Comparison of ENCODE assay signal across 33 cellular contexts in genomic region chr22:35288116-35288515, GRCh38.
"Had no signal": no experiment of that assay in that cellular context is flagged by ENCODE, and none has a peak within 500 bp of the region (broad histone marks: within the 10 kb centered on the region; RNA-seq: fewer than 3 reads in every experiment).

No MANE protein-coding gene starts in this region.

- ATAC-seq: activated CD4-positive, CD25-positive, alpha-beta regulatory T cell treated with anti-CD3 and anti-CD28 coated beads, Interleukin-2, amount 50 U/mL, for 24 hours; activated CD8-positive, alpha-beta memory T cell treated with anti-CD3 and anti-CD28 coated beads, Interleukin-2, amount 10 ng/mL, durations not matched to agents 7 days and 5 days; effector memory CD8-positive, alpha-beta T cell; foreskin keratinocyte; gastrocnemius medialis; SK-N-SH treated with all-trans-retinoic acid at 6 μM for 48 hours; T-helper 17 cell had no signal

- H3K4me1 Mint-ChIP-seq: activated B cell treated with CpG ODN at 0.5 μM for 24 hours; central memory CD8-positive, alpha-beta T cell; T-helper 17 cell had no signal

- H3K27me3 Mint-ChIP-seq: activated B cell treated with CpG ODN at 0.5 μM for 24 hours; activated CD4-positive, alpha-beta memory T cell treated with anti-CD3 and anti-CD28 coated beads, Interleukin-2, amount 10 ng/mL, durations not matched to agents 7 days and 5 days; activated CD4-positive, alpha-beta T cell treated with anti-CD3 and anti-CD28 coated beads, Interleukin-2, amount 10 ng/mL, durations not matched to agents 24 days and 14 days; activated CD8-positive, alpha-beta memory T cell treated with anti-CD3 and anti-CD28 coated beads, Interleukin-2, amount 10 ng/mL, durations not matched to agents 7 days and 5 days; activated naive CD4-positive, alpha-beta T cell treated with anti-CD3 and anti-CD28 coated beads, Interleukin-2, amount 50 U/mL, for 24 hours; activated naive CD8-positive, alpha-beta T cell treated with anti-CD3 and anti-CD28 coated beads, Interleukin-2, amount 10 ng/mL, durations not matched to agents 7 days and 5 days; activated T-cell treated with anti-CD3 and anti-CD28 coated beads, Interleukin-2, amount 50 U/mL, for 24 hours; central memory CD8-positive, alpha-beta T cell; effector memory CD8-positive, alpha-beta T cell; T-helper 17 cell had no signal

- H3K9me3 Mint-ChIP-seq: activated B cell treated with CpG ODN at 0.5 μM for 24 hours; activated CD4-positive, alpha-beta memory T cell treated with anti-CD3 and anti-CD28 coated beads, Interleukin-2, amount 10 ng/mL, durations not matched to agents 7 days and 5 days; activated CD4-positive, alpha-beta T cell treated with anti-CD3 and anti-CD28 coated beads, Interleukin-2, amount 10 ng/mL, durations not matched to agents 24 days and 14 days; activated naive CD4-positive, alpha-beta T cell treated with anti-CD3 and anti-CD28 coated beads, Interleukin-2, amount 50 U/mL, for 24 hours; activated naive CD8-positive, alpha-beta T cell treated with anti-CD3 and anti-CD28 coated beads, Interleukin-2, amount 10 ng/mL, durations not matched to agents 7 days and 5 days; activated T-cell treated with anti-CD3 and anti-CD28 coated beads, Interleukin-2, amount 50 U/mL, for 24 hours; central memory CD8-positive, alpha-beta T cell; effector memory CD8-positive, alpha-beta T cell; T-helper 2 cell treated with Interferon-gamma antibody and Interleukin-4, amounts not matched to agents 5 μg/mL and 100 μg/mL, for 36 hours had no signal

- FAIRE-seq: astrocyte, bronchial epithelial cell, colon had no signal

- H3K4me3 Mint-ChIP-seq: activated B cell treated with CpG ODN at 0.5 μM for 24 hours; activated CD4-positive, alpha-beta memory T cell treated with anti-CD3 and anti-CD28 coated beads, Interleukin-2, amount 10 ng/mL, durations not matched to agents 7 days and 5 days; activated CD4-positive, alpha-beta T cell treated with anti-CD3 and anti-CD28 coated beads, Interleukin-2, amount 10 ng/mL, durations not matched to agents 24 days and 14 days; activated CD8-positive, alpha-beta memory T cell treated with anti-CD3 and anti-CD28 coated beads, Interleukin-2, amount 10 ng/mL, durations not matched to agents 7 days and 5 days; activated naive CD4-positive, alpha-beta T cell treated with anti-CD3 and anti-CD28 coated beads, Interleukin-2, amount 50 U/mL, for 24 hours; activated naive CD8-positive, alpha-beta T cell treated with anti-CD3 and anti-CD28 coated beads, Interleukin-2, amount 10 ng/mL, durations not matched to agents 7 days and 5 days; activated T-cell treated with anti-CD3 and anti-CD28 coated beads, Interleukin-2, amount 50 U/mL, for 24 hours; central memory CD8-positive, alpha-beta T cell; effector memory CD8-positive, alpha-beta T cell; T-helper 2 cell treated with Interferon-gamma antibody and Interleukin-4, amounts not matched to agents 5 μg/mL and 100 μg/mL, for 36 hours had no signal

- DNase-seq: activated B cell treated with CpG ODN at 0.5 μM for 24 hours; activated CD4-positive, alpha-beta memory T cell treated with anti-CD3 and anti-CD28 coated beads, Interleukin-2, amount 10 ng/mL, durations not matched to agents 7 days and 5 days; activated CD4-positive, alpha-beta T cell treated with anti-CD3 and anti-CD28 coated beads, Interleukin-2, amount 10 ng/mL, durations not matched to agents 24 days and 14 days; activated CD4-positive, alpha-beta T cell treated with anti-CD3 and anti-CD28 coated beads, Interleukin-2, amount 50 U/mL, for 4 hours; activated CD8-positive, alpha-beta memory T cell treated with anti-CD3 and anti-CD28 coated beads, Interleukin-2, amount 10 ng/mL, durations not matched to agents 7 days and 5 days; activated CD8-positive, alpha-beta memory T cell treated with anti-CD3 and anti-CD28 coated beads, Interleukin-2, amount 50 U/mL, for 4 hours; activated gamma-delta T cell; activated naive CD4-positive, alpha-beta T cell; activated naive CD8-positive, alpha-beta T cell treated with anti-CD3 and anti-CD28 coated beads, Interleukin-2, amount 10 ng/mL, durations not matched to agents 7 days and 5 days; activated T-cell treated with anti-CD3 and anti-CD28 coated beads, Interleukin-2, amount 50 U/mL, for 24 hours; amniotic stem cell; anterior cingulate cortex; brain microvascular endothelial cell; cortex of kidney; dermis blood vessel endothelial cell; effector CD4-positive, alpha-beta T cell; effector memory CD8-positive, alpha-beta T cell; erythroblast; foreskin keratinocyte; gastrocnemius medialis; glutamatergic neuron; T-helper 1 cell; T-helper 17 cell; T1000; WERI-Rb-1 had no signal

- H3K27ac Mint-ChIP-seq: activated B cell treated with CpG ODN at 0.5 μM for 24 hours; activated CD4-positive, alpha-beta memory T cell treated with anti-CD3 and anti-CD28 coated beads, Interleukin-2, amount 10 ng/mL, durations not matched to agents 7 days and 5 days; activated CD4-positive, alpha-beta T cell treated with anti-CD3 and anti-CD28 coated beads, Interleukin-2, amount 10 ng/mL, durations not matched to agents 24 days and 14 days; activated CD8-positive, alpha-beta memory T cell treated with anti-CD3 and anti-CD28 coated beads, Interleukin-2, amount 10 ng/mL, durations not matched to agents 7 days and 5 days; activated naive CD4-positive, alpha-beta T cell treated with anti-CD3 and anti-CD28 coated beads, Interleukin-2, amount 50 U/mL, for 24 hours; activated naive CD8-positive, alpha-beta T cell treated with anti-CD3 and anti-CD28 coated beads, Interleukin-2, amount 10 ng/mL, durations not matched to agents 7 days and 5 days; activated T-cell treated with anti-CD3 and anti-CD28 coated beads, Interleukin-2, amount 50 U/mL, for 24 hours; effector memory CD8-positive, alpha-beta T cell; T-helper 17 cell; T-helper 2 cell treated with Interferon-gamma antibody and Interleukin-4, amounts not matched to agents 5 μg/mL and 100 μg/mL, for 36 hours had no signal
